Comparison of ENCODE assay signal across 14 cellular contexts in genomic region chr11:118046051-118046963, GRCh38. TPM values are rescaled to one million over a fixed set of nuclear protein-coding genes. Genes with fewer than 3 reads are reported as not detected.
DNase-seq lines count a peak whose midpoint lies in the region; ATAC-seq and TF ChIP-seq lines count a peak whose summit lies in the region.
"Had no signal": no experiment of that assay in that cellular context is flagged by ENCODE, and none has a peak within 500 bp of the region (broad histone marks: within the 10 kb centered on the region; RNA-seq: fewer than 3 reads in every experiment).

No MANE protein-coding gene starts in this region.

- no peaks in the 10 kb centered on the region for H3K27me3 Mint-ChIP-seq in CD8-positive, alpha-beta memory T cell
- H3K27me3 Mint-ChIP-seq in activated CD8-positive, alpha-beta T cell treated with anti-CD3 and anti-CD28 coated beads for 36 hours = no peaks in the 10 kb centered on the region

- CTCF ChIA-PET in CD8-positive, alpha-beta memory T cell (lab: Charles Lee) = interaction anchor here (0.6 to 3.2 kb wide), 11 partner anchors 39 to 239 kb away, joined by 3 to 10 read pairs (median 5); partner anchors contain the start of gene IL10RA
- CTCF ChIA-PET in activated CD8-positive, alpha-beta T cell treated with anti-CD3 and anti-CD28 coated beads for 36 hours (lab: Charles Lee) = interaction anchor here (1.1 to 3.6 kb wide), 8 partner anchors 44 to 238 kb away, joined by 3 to 24 read pairs (median 6); no protein-coding TSS in a partner anchor

- no peaks in the 10 kb centered on the region for H3K9me3 Mint-ChIP-seq in CD8-positive, alpha-beta memory T cell
- H3K9me3 Mint-ChIP-seq in activated CD8-positive, alpha-beta T cell treated with anti-CD3 and anti-CD28 coated beads for 36 hours = no peaks in the 10 kb centered on the region

- TF ChIP-seq CTCF in activated CD8-positive, alpha-beta T cell treated with anti-CD3 and anti-CD28 coated beads for 36 hours (IDR thresholded peaks at IDR 0.05) = no peak
- no peak for TF ChIP-seq CTCF in esophagus muscularis mucosa (IDR thresholded peaks at IDR 0.05)

- ATAC-seq in activated CD8-positive, alpha-beta T cell treated with anti-CD3 and anti-CD28 coated beads for 36 hours = peak; percentile 79
- ATAC-seq in HG03432 (IDR thresholded peaks at IDR 0.05; ENCODE audit: unreplicated experiment) = no peak
- ATAC-seq: left colon had no signal

- POLR2A ChIA-PET in CD8-positive, alpha-beta memory T cell (lab: Charles Lee) = interaction anchor here (0.6 to 5.2 kb wide), 6 partner anchors 39 to 95 kb away, joined by 3 to 29 read pairs (median 6); no protein-coding TSS in a partner anchor
- POLR2A ChIA-PET in activated CD8-positive, alpha-beta T cell treated with anti-CD3 and anti-CD28 coated beads for 36 hours (lab: Charles Lee) = interaction anchor here (0.8 to 5.8 kb wide), 17 partner anchors 10 to 232 kb away, joined by 3 to 155 read pairs (median 5); partner anchors contain the start of gene IL10RA

- 45% methylated on average over 5 of the region's 5 CpGs for WGBS in esophagus muscularis mucosa

- H3K4me3 Mint-ChIP-seq in CD8-positive, alpha-beta memory T cell = peak overlapping the region; percentile 1 to 78 (median 66)
- peak overlapping the region; percentile 52 for H3K4me3 Mint-ChIP-seq in activated CD8-positive, alpha-beta T cell treated with anti-CD3 and anti-CD28 coated beads for 36 hours

- H3K27me3 ChIP-seq in CD8-positive, alpha-beta memory T cell (ENCODE audit: insufficient read depth, low read length, poor library complexity, severe bottlenecking) = no peaks in the 10 kb centered on the region
- H3K27me3 ChIP-seq in esophagus muscularis mucosa = peaks cover 0 to 9% (median 0%) of the 10 kb centered on the region in 4 donors

- peaks cover 84 to 97% (median 96%) of the 10 kb centered on the region in 3 donors for H3K4me1 Mint-ChIP-seq in CD8-positive, alpha-beta memory T cell
- H3K4me1 Mint-ChIP-seq in activated CD8-positive, alpha-beta T cell treated with anti-CD3 and anti-CD28 coated beads for 36 hours (ENCODE audit: low read depth) = peaks cover 89% of the 10 kb centered on the region

- H3K27ac Mint-ChIP-seq in CD8-positive, alpha-beta memory T cell = peak overlapping the region; percentile 89 to 99 (median 97)
- H3K27ac Mint-ChIP-seq in activated CD8-positive, alpha-beta T cell treated with anti-CD3 and anti-CD28 coated beads for 36 hours = peak overlapping the region; percentile 92

- H3K9me3 ChIP-seq in CD8-positive, alpha-beta memory T cell (ENCODE audit: low read length) = no peaks in the 10 kb centered on the region
- H3K9me3 ChIP-seq in esophagus muscularis mucosa = no peaks in the 10 kb centered on the region
- H3K9me3 ChIP-seq: HAP-1 had no signal

- no peak for TF ChIP-seq POLR2A in esophagus muscularis mucosa (IDR thresholded peaks at IDR 0.05; ENCODE audit: low read depth)

- no peaks in the 10 kb centered on the region for H3K36me3 ChIP-seq in CD8-positive, alpha-beta memory T cell (ENCODE audit: insufficient read depth, low read length)
- no peaks in the 10 kb centered on the region for H3K36me3 ChIP-seq in esophagus muscularis mucosa
- H3K36me3 ChIP-seq: HAP-1 had no signal

- intact Hi-C loops in activated CD8-positive, alpha-beta T cell treated with anti-CD3 and anti-CD28 coated beads for 36 hours (cut with micrococcal nuclease) = loop anchor here (1.0 kb wide), 2 partner anchors 43 to 60 kb away; partner anchors contain the start of gene IL10RA
- intact Hi-C loops in esophagus muscularis mucosa (cut with DNase I) = no loop called here

- no peaks in the 10 kb centered on the region for H3K36me3 Mint-ChIP-seq in CD8-positive, alpha-beta memory T cell
- H3K36me3 Mint-ChIP-seq in activated CD8-positive, alpha-beta T cell treated with anti-CD3 and anti-CD28 coated beads for 36 hours (ENCODE audit: low read depth) = no peaks in the 10 kb centered on the region

- TF ChIP-seq EP300 in esophagus muscularis mucosa (IDR thresholded peaks at IDR 0.05) = no peak

- H3K4me3 ChIP-seq in CD8-positive, alpha-beta memory T cell (ENCODE audit: low read length) = no peak overlapping the region
- no peak overlapping the region for H3K4me3 ChIP-seq in Jurkat, Clone E6-1 (ENCODE audit: low read length)
- H3K4me3 ChIP-seq in esophagus muscularis mucosa = no peak overlapping the region
- H3K4me3 ChIP-seq: HAP-1 had no signal

- peaks cover 95% of the 10 kb centered on the region for H3K4me1 ChIP-seq in CD8-positive, alpha-beta memory T cell (ENCODE audit: insufficient read depth, low read length)
- no peaks in the 10 kb centered on the region for H3K4me1 ChIP-seq in esophagus muscularis mucosa
- H3K4me1 ChIP-seq: HAP-1 had no signal

- peak; percentile 19 to 80 (median 73) for DNase-seq in CD8-positive, alpha-beta memory T cell
- DNase-seq in Jurkat, Clone E6-1 (ENCODE audit: low read depth, low spot score) = peak; percentile 75
- DNase-seq in activated CD8-positive, alpha-beta T cell treated with anti-CD3 and anti-CD28 coated beads for 36 hours = peak; percentile 68
- DNase-seq in esophagus muscularis mucosa (ENCODE audit: extremely low spot score) = peak; percentile 55
- DNase-seq in middle frontal gyrus (ENCODE audit: extremely low spot score, low spot score) = no peak
- no peak for DNase-seq in epidermal melanocyte (ENCODE audit: insufficient read length, low spot score)
- DNase-seq in HPDE6-E6E7 (ENCODE audit: extremely low spot score) = no peak
- DNase-seq: amniotic stem cell, COR-L47, left colon, NCI-H187 had no signal

- H3K27ac ChIP-seq in CD8-positive, alpha-beta memory T cell (ENCODE audit: low read depth, low read length) = peak overlapping the region; percentile 9
- H3K27ac ChIP-seq in esophagus muscularis mucosa (replicated peaks in 1 of 4) = no peak overlapping the region

RNA-seq across cellular contexts. Expression of gene TMPRSS4, which starts 30.6 kb away (rescaled TPM):
- total RNA-seq in CD8-positive, alpha-beta memory T cell = not detected
- polyA plus RNA-seq in CD8-positive, alpha-beta memory T cell = not detected
- not detected for polyA plus RNA-seq in Jurkat, Clone E6-1 (2012; ENCODE audit: insufficient read depth, insufficient read length)
- not detected for total RNA-seq in activated CD8-positive, alpha-beta T cell treated with anti-CD3 and anti-CD28 coated beads for 36 hours
- under 1 TPM in 3 of 4 donors, not detected in 1; 0.17 to 0.33 (median 0.26) TPM for total RNA-seq in esophagus muscularis mucosa
- total RNA-seq: posterior vena cava had no signal

RNA-seq across cellular contexts. Expression of gene SMIM35, which starts 40.5 kb away (rescaled TPM):
- total RNA-seq in CD8-positive, alpha-beta memory T cell = under 1 TPM; 0.40 to 0.63 TPM
- polyA plus RNA-seq in CD8-positive, alpha-beta memory T cell = 2.4 TPM
- polyA plus RNA-seq in Jurkat, Clone E6-1 (2012; ENCODE audit: insufficient read depth, insufficient read length) = not detected
- under 1 TPM; 0.27 to 0.32 TPM for total RNA-seq in activated CD8-positive, alpha-beta T cell treated with anti-CD3 and anti-CD28 coated beads for 36 hours
- total RNA-seq in esophagus muscularis mucosa = not detected
- total RNA-seq: posterior vena cava had no signal

Comparison
In these comparisons a context has a peak if more than half of its experiments do, and no peak if none do; other contexts are left out.
1. DNase-seq: peak in CD8-positive, alpha-beta memory T cell (5 of 5), Jurkat, Clone E6-1 (single experiment), activated CD8-positive, alpha-beta T cell treated with anti-CD3 and anti-CD28 coated beads for 36 hours (single experiment) and esophagus muscularis mucosa (single experiment); none in middle frontal gyrus (single experiment), epidermal melanocyte (single experiment) and HPDE6-E6E7 (single experiment).